Comparison of ENCODE assay signal across 13 cellular contexts in the genomic region with DNA sequence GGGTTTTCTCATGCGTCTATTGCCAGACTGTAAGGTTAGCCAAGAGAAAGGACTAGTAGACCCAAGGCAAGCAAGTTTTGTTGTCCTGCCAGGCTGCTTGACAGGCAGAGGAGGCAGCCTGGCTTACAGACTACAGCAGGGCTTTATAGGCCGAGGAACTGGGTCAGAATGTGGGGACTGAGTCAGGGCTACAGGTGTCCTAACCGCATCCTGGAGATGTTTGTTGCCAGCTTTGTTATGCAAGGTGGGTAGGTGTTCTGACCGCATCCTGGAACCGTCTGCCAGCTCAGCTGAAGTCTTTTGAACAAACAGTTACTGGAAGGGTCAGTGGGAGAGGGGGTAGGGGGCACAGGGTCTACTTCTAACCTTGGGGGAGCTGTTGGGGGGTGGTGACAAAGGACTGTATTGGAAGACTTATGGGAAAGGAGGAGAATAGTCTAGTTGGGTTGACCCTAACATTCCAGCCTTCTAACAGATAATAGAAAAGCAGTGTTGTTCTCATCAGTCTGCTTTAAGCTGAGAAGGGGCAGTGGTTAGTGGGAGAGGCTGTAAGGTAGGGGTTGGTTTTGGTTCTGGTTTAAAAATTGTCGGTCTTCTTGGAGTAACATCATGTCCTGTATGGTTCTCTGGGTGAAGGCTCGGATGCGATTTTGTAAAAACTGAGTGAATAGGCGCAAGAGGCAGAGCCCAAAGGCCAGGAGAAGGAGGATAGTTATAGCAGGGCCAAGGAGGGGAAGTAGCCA.
DNase-seq lines count a peak whose midpoint lies in the region; ATAC-seq and TF ChIP-seq lines count a peak whose summit lies in the region.
"Had no signal": no experiment of that assay in that cellular context is flagged by ENCODE, and none has a peak within 500 bp of the region (broad histone marks: within the 10 kb centered on the region; RNA-seq: fewer than 3 reads in every experiment).

No MANE protein-coding gene starts in this region.

- no peak for TF ChIP-seq POLR2A in erythroblast (IDR thresholded peaks at IDR 0.05; ENCODE audit: low read length)

- H3K4me1 Mint-ChIP-seq in effector memory CD8-positive, alpha-beta T cell (ENCODE audit: low read depth in 2 of 2), result peaks cover 0 to 30% of the 10 kb centered on the region in 2 donors

- TF ChIP-seq CTCF in DND-41 (IDR thresholded peaks at IDR 0.05; ENCODE audit: borderline replicate concordance, extremely low read depth, low read length, poor library complexity, severe bottlenecking), result no peak

- H3K4me3 Mint-ChIP-seq in effector memory CD8-positive, alpha-beta T cell, result peak overlapping the region in 1 of 2 donors; percentile 74

- no peak overlapping the region for H3K27ac ChIP-seq in DND-41 (ENCODE audit: low read length)

- no peaks in the 10 kb centered on the region for H3K79me2 ChIP-seq in DND-41 (ENCODE audit: insufficient read depth, low read length)

- peaks cover 43 to 49% of the 10 kb centered on the region in 2 donors for H3K9me3 Mint-ChIP-seq in effector memory CD8-positive, alpha-beta T cell

- no peak overlapping the region for H2AFZ ChIP-seq in DND-41 (ENCODE audit: low read depth, low read length)

- H3K36me3 Mint-ChIP-seq in effector memory CD8-positive, alpha-beta T cell (ENCODE audit: insufficient read depth), result peaks cover 33% of the 10 kb centered on the region

- peak overlapping the region; percentile 57 to 95 for H3K27ac Mint-ChIP-seq in effector memory CD8-positive, alpha-beta T cell

- peak; percentile 1 for DNase-seq in A172 (ENCODE audit: low spot score)
- DNase-seq in DND-41, result peak; percentile 34
- peak; percentile 8 for DNase-seq in T-helper 9 cell
- peak in 2 of 3 experiments; percentile 64 for DNase-seq in effector memory CD8-positive, alpha-beta T cell
- DNase-seq in AG08396 (ENCODE audit: low spot score), result no peak
- no peak for DNase-seq in erythroblast (lab: John Stamatoyannopoulos, UW)
- no peak for DNase-seq in SKM-1 (lab: John Stamatoyannopoulos, UW; ENCODE audit: unreplicated experiment)
- DNase-seq: GOT3; Kasumi-1; NCI-H69; stimulated activated CD4-positive, alpha-beta T cell treated with anti-CD3 and anti-CD28 coated beads, Interleukin-4, amount 100 ng/mL, for 1 hour had no signal

- H3K9ac ChIP-seq in DND-41 (ENCODE audit: low read depth, low read length), result no peak overlapping the region

- peaks cover 2% of the 10 kb centered on the region for H3K9me3 ChIP-seq in DND-41 (ENCODE audit: insufficient read depth, low read length, severe bottlenecking)

- no peaks in the 10 kb centered on the region for H3K27me3 Mint-ChIP-seq in effector memory CD8-positive, alpha-beta T cell

- H3K4me3 ChIP-seq in DND-41 (ENCODE audit: low read depth in 1 of 2, low read length in 2 of 2), result no peak overlapping the region

- H3K4me2 ChIP-seq in DND-41 (ENCODE audit: insufficient read depth, low read length), result no peak overlapping the region

- ATAC-seq in DND-41 (ENCODE audit: insufficient read depth, low read depth), result peak; percentile 65
- ATAC-seq in effector memory CD8-positive, alpha-beta T cell (replicated peaks), result peak; percentile 82
- ATAC-seq in GM21423 (IDR thresholded peaks at IDR 0.05; ENCODE audit: unreplicated experiment), result no peak
- ATAC-seq: Right ventricle myocardium inferior had no signal

- no peaks in the 10 kb centered on the region for H3K27me3 ChIP-seq in DND-41 (ENCODE audit: insufficient read depth, low read length, poor library complexity)

- H3K36me3 ChIP-seq in DND-41 (ENCODE audit: insufficient read depth, low read length), result no peaks in the 10 kb centered on the region

- no peaks in the 10 kb centered on the region for H3K4me1 ChIP-seq in DND-41 (ENCODE audit: insufficient read depth, low read length)

- no peaks in the 10 kb centered on the region for H4K20me1 ChIP-seq in DND-41 (ENCODE audit: insufficient read depth, low read length)

Comparison
In these comparisons a context has a peak if more than half of its experiments do, and no peak if none do; other contexts are left out.
1. DNase-seq: peak in A172 (single experiment), DND-41 (single experiment), T-helper 9 cell (single experiment) and effector memory CD8-positive, alpha-beta T cell (2 of 3); none in AG08396 (single experiment), erythroblast (0 of 2) and SKM-1 (single experiment).